Comparison of ENCODE assay signal across 11 cellular contexts in the genomic region with DNA sequence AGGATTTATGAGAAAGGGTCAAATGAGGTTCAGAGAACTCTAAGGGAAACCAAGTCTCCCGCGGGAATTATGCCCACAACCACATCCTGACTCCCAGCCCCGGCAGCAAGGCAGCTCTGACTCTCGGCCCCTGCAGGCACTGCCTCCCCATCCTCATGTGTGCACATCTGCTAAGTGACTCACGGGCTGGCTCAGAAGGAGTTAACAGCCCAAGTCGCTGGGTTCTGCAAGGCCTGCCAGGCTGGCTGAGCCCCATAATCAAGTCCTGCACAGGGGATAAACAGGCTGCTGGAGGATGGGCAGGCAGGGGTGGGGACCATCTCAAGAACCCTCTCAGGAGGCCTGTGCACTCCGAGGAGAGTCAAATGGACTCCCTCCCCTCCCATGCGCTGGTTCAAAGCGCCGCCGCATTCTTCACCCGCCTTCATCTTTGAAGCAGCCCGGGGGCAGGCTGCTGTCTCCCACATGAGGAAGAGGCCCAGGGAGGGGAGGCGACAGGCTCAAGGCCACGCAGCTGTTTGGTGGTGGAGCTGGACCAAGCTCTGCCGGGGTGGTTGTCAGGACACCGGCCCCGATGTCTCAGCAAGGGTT.
A peak's percentile ranks its signal among the peaks of the same experiment; 100 is the strongest.
DNase-seq lines count a peak whose midpoint lies in the region; TF ChIP-seq lines count a peak whose summit lies in the region.
"Had no signal": no experiment of that assay in that cellular context is flagged by ENCODE, and none has a peak within 500 bp of the region (broad histone marks: within the 10 kb centered on the region; RNA-seq: fewer than 3 reads in every experiment).

No MANE protein-coding gene starts in this region.

- H3K4me1 Mint-ChIP-seq in activated CD4-positive, alpha-beta T cell treated with anti-CD3 and anti-CD28 coated beads, Interleukin-2, amount 10 ng/mL, durations not matched to agents 24 days and 14 days = no peaks in the 10 kb centered on the region

- intact Hi-C loops in activated CD4-positive, alpha-beta T cell treated with anti-CD3 and anti-CD28 coated beads, Interleukin-2, amount 10 ng/mL, durations not matched to agents 24 days and 14 days (cut with micrococcal nuclease) = no loop called here
- intact Hi-C loops in dorsolateral prefrontal cortex (cut with DNase I) = no loop called here

- H3K27me3 Mint-ChIP-seq in activated CD4-positive, alpha-beta T cell treated with anti-CD3 and anti-CD28 coated beads, Interleukin-2, amount 10 ng/mL, durations not matched to agents 24 days and 14 days = no peaks in the 10 kb centered on the region

- peaks cover 0 to 44% (median 0%) of the 10 kb centered on the region in 45 donors for H3K27me3 ChIP-seq in dorsolateral prefrontal cortex
- H3K27me3 ChIP-seq: right atrium auricular region had no signal

- no peaks in the 10 kb centered on the region for H3K9me3 Mint-ChIP-seq in activated CD4-positive, alpha-beta T cell treated with anti-CD3 and anti-CD28 coated beads, Interleukin-2, amount 10 ng/mL, durations not matched to agents 24 days and 14 days

- H3K4me3 ChIP-seq in skeletal muscle cell (ENCODE audit: low read depth, low read length) = no peak overlapping the region
- H3K4me3 ChIP-seq in dorsolateral prefrontal cortex = no peak overlapping the region
- H3K4me3 ChIP-seq: GM12878, K562, right atrium auricular region had no signal

- H3K4me3 Mint-ChIP-seq in activated CD4-positive, alpha-beta T cell treated with anti-CD3 and anti-CD28 coated beads, Interleukin-2, amount 10 ng/mL, durations not matched to agents 24 days and 14 days = no peak overlapping the region

- no peak overlapping the region for H3K27ac ChIP-seq in dorsolateral prefrontal cortex
- H3K27ac ChIP-seq: right atrium auricular region had no signal

- no peaks in the 10 kb centered on the region for H3K36me3 Mint-ChIP-seq in activated CD4-positive, alpha-beta T cell treated with anti-CD3 and anti-CD28 coated beads, Interleukin-2, amount 10 ng/mL, durations not matched to agents 24 days and 14 days (ENCODE audit: low read depth)

- TF ChIP-seq CTCF in dorsolateral prefrontal cortex (IDR thresholded peaks at IDR 0.05 in 54 of 56, conservative IDR thresholded peaks at IDR 0.05 in 2 of 56; ENCODE audit: low read depth in 1 of 56, partially characterized antibody in 56 of 56) = no peak

- H3K27ac Mint-ChIP-seq in activated CD4-positive, alpha-beta T cell treated with anti-CD3 and anti-CD28 coated beads, Interleukin-2, amount 10 ng/mL, durations not matched to agents 24 days and 14 days = no peak overlapping the region

- DNase-seq in EL = peak; percentile 94
- DNase-seq in NCI-H2227 treated with DMSO at 0.1 percent for 48 hours (lab: John Stamatoyannopoulos, UW) = peak; percentile 89
- peak; percentile 84 for DNase-seq in fibroblast of peridontal ligament (ENCODE audit: extremely low read depth)
- DNase-seq in skeletal muscle cell (ENCODE audit: low read depth) = peak; percentile 59
- DNase-seq in activated CD4-positive, alpha-beta T cell treated with anti-CD3 and anti-CD28 coated beads, Interleukin-2, amount 10 ng/mL, durations not matched to agents 24 days and 14 days = no peak
- no peak for DNase-seq in stimulated activated CD4-positive, alpha-beta T cell treated with anti-CD3 and anti-CD28 coated beads, Interleukin-12 subunit alpha, Interleukin-12 subunit beta, amount 100 ng/mL, for 4 hours
- no peak for DNase-seq in dorsolateral prefrontal cortex
- DNase-seq: stimulated activated naive CD8-positive, alpha-beta T cell treated with anti-CD3 and anti-CD28 coated beads, Interleukin-15, Interleukin-2, amounts not matched to agents 100 U/mL and 50 U/mL, for 24 hours had no signal

Comparison
In these comparisons a context has a peak if more than half of its experiments do, and no peak if none do; other contexts are left out.
1. DNase-seq: peak in EL (single experiment), NCI-H2227 treated with DMSO at 0.1 percent for 48 hours (single experiment), fibroblast of peridontal ligament (single experiment) and skeletal muscle cell (single experiment); none in activated CD4-positive, alpha-beta T cell treated with anti-CD3 and anti-CD28 coated beads, Interleukin-2, amount 10 ng/mL, durations not matched to agents 24 days and 14 days (single experiment), stimulated activated CD4-positive, alpha-beta T cell treated with anti-CD3 and anti-CD28 coated beads, Interleukin-12 subunit alpha, Interleukin-12 subunit beta, amount 100 ng/mL, for 4 hours (single experiment) and dorsolateral prefrontal cortex (0 of 10).